Comparison of ENCODE assay signal across 26 cellular contexts in the genomic region with DNA sequence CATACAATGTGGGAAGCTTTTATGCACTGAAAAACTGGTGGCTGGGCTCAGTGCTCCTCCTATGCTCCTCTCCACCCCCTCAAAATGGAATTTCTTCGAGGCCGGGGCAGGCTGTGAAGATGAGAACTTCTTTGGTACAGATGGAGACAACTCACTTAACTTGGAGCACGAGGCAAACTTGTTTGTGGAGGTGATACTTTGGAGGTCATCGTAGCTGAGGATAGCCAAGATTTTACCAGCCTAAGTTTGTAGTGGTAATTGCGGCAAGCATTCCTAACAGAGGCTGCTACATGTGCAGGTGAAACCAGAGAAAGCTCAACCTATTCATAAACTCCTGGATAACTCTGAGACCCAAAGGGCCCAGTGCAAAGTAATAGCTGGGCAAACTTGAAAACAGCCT.
"Had no signal": no experiment of that assay in that cellular context is flagged by ENCODE, and none has a peak within 500 bp of the region (broad histone marks: within the 10 kb centered on the region; RNA-seq: fewer than 3 reads in every experiment).

No MANE protein-coding gene starts in this region.

- DNase-seq: dermis blood vessel endothelial cell; effector memory CD4-positive, alpha-beta T cell; erythroblast; gastrocnemius medialis; head of caudate nucleus; mesenchymal stem cell; midbrain; naive thymus-derived CD4-positive, alpha-beta T cell; occipital lobe; ovary; posterior cingulate gyrus; retina; right lobe of liver; small intestine; stimulated activated CD4-positive, alpha-beta T cell treated with anti-CD3 and anti-CD28 coated beads, Interleukin-15, amount 100 ng/mL, for 24 hours; stimulated activated CD4-positive, alpha-beta T cell treated with anti-CD3 and anti-CD28 coated beads, Interleukin-2, amount 100 ng/mL, for 48 hours; stimulated activated naive CD4-positive, alpha-beta T cell; stomach; thyroid gland; trophoblast cell had no signal

- H3K27ac Mint-ChIP-seq: nephron had no signal

- H3K9me3 ChIP-seq: gastrocnemius medialis, ovary, right lobe of liver, stomach, thyroid gland, vagina had no signal

- H3K27ac ChIP-seq: coronary artery, gastrocnemius medialis, ovary, right lobe of liver, stomach, thyroid gland, vagina had no signal

- H3K27me3 Mint-ChIP-seq: naive thymus-derived CD4-positive, alpha-beta T cell had no signal

- H3K4me1 Mint-ChIP-seq: nephron had no signal

- H3K27me3 ChIP-seq: gastrocnemius medialis, ovary, right lobe of liver, stomach, thyroid gland, vagina had no signal

- H3K36me3 ChIP-seq: ovary had no signal

- H3K4me1 ChIP-seq: gastrocnemius medialis, stomach, thyroid gland, vagina had no signal

- H3K9me3 Mint-ChIP-seq: naive thymus-derived CD4-positive, alpha-beta T cell; nephron had no signal

- FAIRE-seq: endometrium, keratinocyte, small intestine had no signal

- H3K4me3 ChIP-seq: coronary artery, gastrocnemius medialis, lung, ovary, right lobe of liver, stomach, thyroid gland, vagina had no signal

- H3K4me3 Mint-ChIP-seq: naive thymus-derived CD4-positive, alpha-beta T cell; nephron had no signal
